20 cellular contexts compared by ENCODE assay signal in genomic region chr12:94285954-94286579, GRCh38.
"Had no signal": no experiment of that assay in that cellular context is flagged by ENCODE, and none has a peak within 500 bp of the region (broad histone marks: within the 10 kb centered on the region; RNA-seq: fewer than 3 reads in every experiment).

No MANE protein-coding gene starts in this region.

- H3K4me3 ChIP-seq: esophagus squamous epithelium, pancreas, prostate gland, sigmoid colon, stomach, thyroid gland, upper lobe of right lung had no signal

- DNase-seq: activated CD4-positive, alpha-beta T cell treated with anti-CD3 and anti-CD28 coated beads, Interleukin-2, amount 10 ng/mL, durations not matched to agents 24 days and 14 days; activated CD4-positive, CD25-positive, alpha-beta regulatory T cell treated with anti-CD3 and anti-CD28 coated beads, Interleukin-2, amount 50 U/mL, for 72 hours; activated CD8-positive, alpha-beta T cell treated with anti-CD3 and anti-CD28 coated beads for 36 hours; activated naive CD4-positive, alpha-beta T cell; activated T-cell treated with anti-CD3 and anti-CD28 coated beads, Interleukin-2, amount 50 U/mL, for 72 hours; effector CD8-positive, alpha-beta T cell; esophagus squamous epithelium; left ventricle myocardium superior; mammary epithelial cell; naive B cell; nephron progenitor cell; pancreas; sigmoid colon; small intestine; stimulated activated CD4-positive, alpha-beta T cell treated with anti-CD3 and anti-CD28 coated beads, Interleukin-4, amount 100 ng/mL, for 24 hours; stomach; T-helper 2 cell; upper lobe of right lung had no signal
